Comparison of ENCODE assay signal across 8 cellular contexts in the genomic region with DNA sequence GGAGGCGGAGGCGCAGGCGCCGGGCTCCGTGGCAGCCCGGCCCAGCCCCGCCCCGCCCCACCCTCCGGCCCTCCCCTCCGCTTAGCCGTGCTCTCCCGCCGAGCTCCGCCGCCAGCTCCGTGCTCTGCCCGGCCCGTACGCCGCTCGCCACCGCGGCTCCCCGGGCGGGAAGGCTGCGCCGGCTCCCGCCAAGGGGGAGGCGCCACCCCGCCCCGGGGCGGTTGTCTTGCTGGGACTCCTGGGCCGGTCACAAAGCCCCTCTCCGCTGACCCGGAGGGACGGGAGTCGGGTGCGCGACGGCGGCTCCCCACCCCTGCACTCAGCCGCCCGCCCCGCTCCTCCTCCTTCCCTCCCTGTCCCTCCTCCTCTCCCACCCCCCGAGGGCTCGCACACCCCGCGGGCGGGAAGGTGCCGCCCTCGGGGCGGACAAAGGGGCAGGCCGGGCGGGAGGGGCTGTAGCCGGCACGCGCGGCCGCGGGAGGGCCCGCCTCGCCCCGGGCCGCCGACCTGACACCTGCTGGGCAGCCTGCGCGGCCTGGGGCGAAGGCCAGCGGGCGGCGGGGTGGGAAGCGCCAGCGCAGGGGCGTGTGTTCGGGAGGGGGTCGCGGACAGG. TPM values are rescaled to one million over a fixed set of nuclear protein-coding genes. Genes with fewer than 3 reads are reported as not detected.
DNase-seq lines count a peak whose midpoint lies in the region; ATAC-seq, FAIRE-seq and TF ChIP-seq lines count a peak whose summit lies in the region.

No MANE protein-coding gene starts in this region.

- H3K4me1 ChIP-seq in K562 (replicated peaks in 1 of 2; ENCODE audit: control insufficient read depth in 2 of 2, insufficient read depth in 2 of 2, low read length in 2 of 2) (peaks cover 8 to 14% of the 10 kb centered on the region in 2 experiments; a peak in 3 of 5 replicates), upper lobe of left lung (peaks cover 13 to 24% (median 19%) of the 10 kb centered on the region in 4 donors)

- H3K27me3 ChIP-seq in K562 (ENCODE audit: control insufficient read depth in 2 of 2, insufficient read depth in 2 of 2, low read length in 2 of 2) = peaks cover 16 to 26% of the 10 kb centered on the region in 2 experiments
- H3K27me3 ChIP-seq in kidney epithelial cell (ENCODE audit: control insufficient read depth, insufficient read depth, low read length) = peaks cover 56% of the 10 kb centered on the region
- H3K27me3 ChIP-seq in upper lobe of left lung = peaks cover 0 to 59% (median 37%) of the 10 kb centered on the region in 4 donors

- no peak for FAIRE-seq in K562 (lab: Jason Lieb, UNC)

- H3K4me3 ChIP-seq in K562 (peak overlapping the region; percentile 54), kidney epithelial cell (ENCODE audit: low read depth, low read length) (peak overlapping the region; percentile 18), upper lobe of left lung (peak overlapping the region in 3 of 4 donors; percentile 51 to 65 (median 59))

- POLR2A ChIA-PET in K562 (lab: Yijun Ruan, JAX) = interaction anchor here (0.6 kb wide), 2 partner anchors 466 to 930 kb away, joined by 3 read pairs; no protein-coding TSS in a partner anchor

- peak overlapping the region; percentile 44 to 89; a peak in 3 of 4 replicates for H3K9ac ChIP-seq in K562 (ENCODE audit: insufficient read depth in 1 of 2, low read depth in 2 of 2, low read length in 2 of 2)

- peak; percentile 89 for ATAC-seq in GM19324 (IDR thresholded peaks at IDR 0.05; ENCODE audit: low FRiP score, unreplicated experiment)
- peak; percentile 80 for ATAC-seq in HG03139 (IDR thresholded peaks at IDR 0.05; ENCODE audit: unreplicated experiment)
- ATAC-seq in K562 = peak; percentile 94
- peak; percentile 74 to 87 for ATAC-seq in upper lobe of left lung (ENCODE audit: low FRiP score in 2 of 2)

- intact Hi-C loops in K562 (cut with micrococcal nuclease) = no loop called here

- peak overlapping the region; percentile 75 for H2AFZ ChIP-seq in K562 (ENCODE audit: low read depth, low read length)

- TF ChIP-seq RAD21 in K562 (CRISPR knock-in tag; conservative IDR thresholded peaks at IDR 0.05 in 1 of 2, IDR thresholded peaks at IDR 0.05 in 1 of 2) = no peak

- CTCF ChIA-PET in K562 (lab: Yijun Ruan, JAX; ENCODE audit: low intra/inter-chr PET ratio) = no interaction called here

- no TSS peak for BruUV-seq in K562 (replicated peaks; lab: Mats Ljungman, UMichigan)

- H3K79me2 ChIP-seq in K562 (ENCODE audit: control insufficient read depth, insufficient read depth, low read length) = no peaks in the 10 kb centered on the region

- WGBS in K562 (ENCODE audit: insufficient coverage, low coverage, missing lambda C conversion rate) = 1% methylated on average over 16 of the region's 77 CpGs
- WGBS in upper lobe of left lung, 2 donors = 0% methylated on average over 3 to 5 of the region's 77 CpGs

- TF ChIP-seq CTCF in K562 (IDR thresholded peaks at IDR 0.05 in 2 of 3, conservative IDR thresholded peaks at IDR 0.05 in 1 of 3; ENCODE audit: insufficient read depth in 2 of 3, low read depth in 1 of 3, low read length in 3 of 3) (peak in 1 of 3 experiments; percentile 9; a peak in 1 of 6 replicates), kidney epithelial cell (IDR thresholded peaks at IDR 0.05; ENCODE audit: insufficient read depth, low read length, poor library complexity, severe bottlenecking) (no peak), upper lobe of left lung (IDR thresholded peaks at IDR 0.05) (no peak)

- H4K20me1 ChIP-seq in K562 (replicated peaks; ENCODE audit: control insufficient read depth, insufficient read depth, low read length) = peaks cover 4% of the 10 kb centered on the region; the same call in 1 of the 2 replicates

- H3K27ac ChIP-seq in K562 (ENCODE audit: extremely low read depth, low read depth, low read length) (no peak overlapping the region), upper lobe of left lung (no peak overlapping the region)

- in situ Hi-C loops in K562 (cut with MboI) = no loop called here

- H3K9me3 ChIP-seq in K562 (replicated peaks; ENCODE audit: control insufficient read depth, insufficient read depth, low read depth, low read length) (no peaks in the 10 kb centered on the region), upper lobe of left lung (peaks cover 0 to 8% (median 0%) of the 10 kb centered on the region in 4 donors)

- TF ChIP-seq POLR2A in K562 (conservative IDR thresholded peaks at IDR 0.05) = no peak; the same call in 1 of the 2 replicates
- TF ChIP-seq POLR2A in upper lobe of left lung (IDR thresholded peaks at IDR 0.05) = no peak

- H3K36me3 ChIP-seq in K562 (ENCODE audit: control insufficient read depth, insufficient read depth, low read length) (no peaks in the 10 kb centered on the region), kidney epithelial cell (ENCODE audit: control insufficient read depth, insufficient read depth, low read length) (no peaks in the 10 kb centered on the region), upper lobe of left lung (no peaks in the 10 kb centered on the region)

- peak overlapping the region; percentile 56; the same call in 1 of the 2 replicates for H3K4me2 ChIP-seq in K562 (ENCODE audit: insufficient read depth, low read length)

- DNase-seq in D341Med (ENCODE audit: low spot score) = peak; percentile 86
- peak; percentile 59 for DNase-seq in NCI-H510A treated with DMSO at 0.1 percent for 48 hours (lab: John Stamatoyannopoulos, UW)
- DNase-seq in K562 (ENCODE audit: extremely low read depth in 1 of 4, low spot score in 3 of 4) = peak; percentile 85 to 92 (median 92)
- no peak for DNase-seq in kidney epithelial cell (ENCODE audit: low read depth)
- peak; percentile 49 to 89 for DNase-seq in upper lobe of left lung
- DNase-seq in T-helper 9 cell = no peak

- H3K9me1 ChIP-seq in K562 (ENCODE audit: control insufficient read depth, insufficient read depth, low read length) = no peaks in the 10 kb centered on the region

- TF ChIP-seq EP300 in K562 (IDR thresholded peaks at IDR 0.05; ENCODE audit: low read length) (no peak), upper lobe of left lung (IDR thresholded peaks at IDR 0.05) (no peak)

TF ChIP-seq in K562, 482 proteins besides CTCF, POLR2A, EP300 and RAD21 (continues in another document):
- TF ChIP-seq FOXP1 (CRISPR knock-in tag; IDR thresholded peaks at IDR 0.05) = peak; percentile 67; the same call in 1 of the 2 replicates
- TF ChIP-seq, protein P1, sequence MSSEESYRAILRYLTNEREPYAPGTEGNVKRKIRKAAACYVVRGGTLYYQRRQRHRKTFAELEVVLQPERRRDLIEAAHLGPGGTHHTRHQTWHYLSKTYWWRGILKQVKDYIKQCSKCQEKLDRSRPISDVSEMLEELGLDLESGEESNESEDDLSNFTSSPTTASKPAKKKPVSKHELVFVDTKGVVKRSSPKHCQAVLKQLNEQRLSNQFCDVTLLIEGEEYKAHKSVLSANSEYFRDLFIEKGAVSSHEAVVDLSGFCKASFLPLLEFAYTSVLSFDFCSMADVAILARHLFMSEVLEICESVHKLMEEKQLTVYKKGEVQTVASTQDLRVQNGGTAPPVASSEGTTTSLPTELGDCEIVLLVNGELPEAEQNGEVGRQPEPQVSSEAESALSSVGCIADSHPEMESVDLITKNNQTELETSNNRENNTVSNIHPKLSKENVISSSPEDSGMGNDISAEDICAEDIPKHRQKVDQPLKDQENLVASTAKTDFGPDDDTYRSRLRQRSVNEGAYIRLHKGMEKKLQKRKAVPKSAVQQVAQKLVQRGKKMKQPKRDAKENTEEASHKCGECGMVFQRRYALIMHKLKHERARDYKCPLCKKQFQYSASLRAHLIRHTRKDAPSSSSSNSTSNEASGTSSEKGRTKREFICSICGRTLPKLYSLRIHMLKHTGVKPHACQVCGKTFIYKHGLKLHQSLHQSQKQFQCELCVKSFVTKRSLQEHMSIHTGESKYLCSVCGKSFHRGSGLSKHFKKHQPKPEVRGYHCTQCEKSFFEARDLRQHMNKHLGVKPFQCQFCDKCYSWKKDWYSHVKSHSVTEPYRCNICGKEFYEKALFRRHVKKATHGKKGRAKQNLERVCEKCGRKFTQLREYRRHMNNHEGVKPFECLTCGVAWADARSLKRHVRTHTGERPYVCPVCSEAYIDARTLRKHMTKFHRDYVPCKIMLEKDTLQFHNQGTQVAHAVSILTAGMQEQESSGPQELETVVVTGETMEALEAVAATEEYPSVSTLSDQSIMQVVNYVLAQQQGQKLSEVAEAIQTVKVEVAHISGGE (CRISPR knock-in tag; IDR thresholded peaks at IDR 0.05) = peak in 1 of 3 experiments; percentile 35; a peak in 1 of 6 replicates
- TF ChIP-seq ZNF263 (CRISPR knock-in tag; IDR thresholded peaks at IDR 0.05; ENCODE audit: borderline replicate concordance) = peak; percentile 97
- TF ChIP-seq BHLHE40 (IDR thresholded peaks at IDR 0.05; ENCODE audit: low read length) = peak; percentile 64
- peak; percentile 74 for TF ChIP-seq L3MBTL2 (IDR thresholded peaks at IDR 0.05)
- no peak for TF ChIP-seq EWSR1 (IDR thresholded peaks at IDR 0.05; ENCODE audit: borderline replicate concordance, low read depth, partially characterized antibody)
- peak; percentile 65 for TF ChIP-seq ZFX (CRISPR knock-in tag; IDR thresholded peaks at IDR 0.05)

RNA-seq across cellular contexts. Expression of gene SP8, which starts 11.5 kb away (rescaled TPM):
- total RNA-seq in K562 (2011; cell fraction: chromatin; rRNA removed; ENCODE audit: low replicate concordance) = 0.53 and 0.62 TPM in 2 replicates
- total RNA-seq in K562 (2011; cell fraction: nucleolus; rRNA removed) = 0.53 and 0.83 TPM in 2 replicates
- 0.59 and 0.76 TPM in 2 replicates for total RNA-seq in K562 (2011; cell fraction: nucleoplasm; rRNA removed)
- total RNA-seq in K562 (2014; rRNA removed) (0.16 and 0.73 TPM in 2 replicates), K562 (2014; rRNA removed; fragmentation: Illumina TruSeq; extraction: Trizol) (0.13 and 0.15 TPM in 2 replicates), K562 (2015; rRNA removed; fragmentation: Illumina TruSeq; extraction: Trizol) (0.14 and 0.15 TPM in 2 replicates), K562 (2021) (1.0 and 1.2 TPM in 2 replicates), kidney epithelial cell (not detected in 2 replicates), upper lobe of left lung (not detected)
- polyA plus RNA-seq in K562 (2011; rRNA removed) (0.23 and 0.35 TPM in 2 replicates), K562 (2014; fragmentation: Illumina TruSeq; extraction: Trizol) (0.18 and 0.19 TPM in 2 replicates), K562 (2014; fragmentation: Nextera tagmentation; extraction: Ambion mirVana) (under 1 TPM; 0.04 to 0.06 TPM), K562 (2014; rRNA removed) (0.09 and 0.23 TPM in 2 replicates)
- polyA plus RNA-seq in K562 (2011; cell fraction: cytosol; rRNA removed) = 0.22 and 1.8 TPM in 2 replicates
- polyA plus RNA-seq in K562 (2011; cell fraction: nucleus; rRNA removed) = 0.37 and 1.5 TPM in 2 replicates
- polyA plus RNA-seq in K562 (2012) = 0.27 and 0.30 TPM in 2 replicates
- 0.12 and 0.56 TPM in 2 replicates for polyA minus RNA-seq in K562 (2011; rRNA and poly(A)+ RNA removed)
- polyA minus RNA-seq in K562 (2011; cell fraction: cytosol; rRNA and poly(A)+ RNA removed) = 0.86 TPM in 1 of 2 replicates, not detected in the other
- polyA minus RNA-seq in K562 (2011; cell fraction: nucleus; rRNA and poly(A)+ RNA removed) = 0.89 and 2.0 TPM in 2 replicates

Comparison
In these comparisons a context has a peak if more than half of its experiments do, and no peak if none do; other contexts are left out.
1. DNase-seq: peak in D341Med (single experiment), NCI-H510A treated with DMSO at 0.1 percent for 48 hours (single experiment), K562 (4 of 4) and upper lobe of left lung (2 of 2); none in kidney epithelial cell (single experiment) and T-helper 9 cell (single experiment).
2. Peak in every context shown above with its lines, with median percentiles within 50 percentile points of each other: ATAC-seq and H3K4me3 ChIP-seq.